In the genomic region with DNA sequence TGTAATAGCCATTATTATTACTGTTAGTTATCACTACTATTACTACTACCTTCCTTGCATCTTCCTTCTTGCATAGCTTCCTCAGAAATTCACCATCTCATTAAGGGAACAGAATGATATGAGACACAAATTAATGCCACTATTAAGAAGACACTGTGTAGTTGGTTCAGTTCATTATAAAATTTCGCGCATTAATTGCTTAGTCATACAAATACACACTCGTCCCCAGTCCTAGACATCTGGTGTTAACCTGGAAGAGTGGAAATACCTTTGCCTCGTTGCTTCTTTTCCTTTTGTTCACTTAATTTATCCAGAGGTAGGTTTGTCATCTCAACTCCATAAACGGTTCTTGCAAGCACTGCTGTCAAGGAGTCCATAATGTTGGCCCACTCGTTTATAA, we compare ENCODE assay signal across 33 cellular contexts.
"Had no signal": no experiment of that assay in that cellular context is flagged by ENCODE, and none has a peak within 500 bp of the region (broad histone marks: within the 10 kb centered on the region; RNA-seq: fewer than 3 reads in every experiment).

No MANE protein-coding gene starts in this region.

- H3K36me3 Mint-ChIP-seq: natural killer cell treated with Interleukin-12 subunit alpha and Interleukin-12 subunit beta and Interleukin-15 and Interleukin-18, amount 100 ng/mL, for 72 hours had no signal

- H3K27ac Mint-ChIP-seq: nephron progenitor cell; progenitor cell of endocrine pancreas; stimulated activated memory B cell treated with anti-CD40 and anti-IgM and Interleukin-4, amounts not matched to agents 10 μg/mL and 1 μg/mL and 100 μg/mL, for 72 hours; stimulated activated naive CD8-positive, alpha-beta T cell treated with anti-CD3 and anti-CD28 coated beads, Interleukin-15, amount 100 ng/mL, for 72 hours had no signal

- DNase-seq: naive thymus-derived CD8-positive, alpha-beta T cell; nephron progenitor cell; nucleus accumbens; ovary; posterior cingulate gyrus; psoas muscle; right cardiac atrium; spleen; stimulated activated CD4-positive, alpha-beta T cell treated with anti-CD3 and anti-CD28 coated beads, Interleukin-12 subunit alpha, Interleukin-12 subunit beta, amount 100 ng/mL, for 4 hours; stimulated activated CD4-positive, alpha-beta T cell treated with anti-CD3 and anti-CD28 coated beads, Interleukin-1b, Interleukin-23, amount 100 ng/mL, for 48 hours; stimulated activated CD4-positive, alpha-beta T cell treated with anti-CD3 and anti-CD28 coated beads, Interleukin-4, amount 100 ng/mL, for 1 hour; stimulated activated CD4-positive, alpha-beta T cell treated with anti-CD3 and anti-CD28 coated beads, Interleukin-4, amount 100 ng/mL, for 4 hours; stimulated activated CD8-positive, alpha-beta memory T cell treated with anti-CD3 and anti-CD28 coated beads, Interleukin-4, amount 100 ng/mL, for 48 hours; stimulated activated naive CD4-positive, alpha-beta T cell; stimulated activated naive CD8-positive, alpha-beta T cell treated with anti-CD3 and anti-CD28 coated beads, Interleukin-15, amount 100 ng/mL, for 72 hours; stimulated activated naive CD8-positive, alpha-beta T cell treated with anti-CD3 and anti-CD28 coated beads, Interleukin-15, Interleukin-2, amounts not matched to agents 100 U/mL and 50 U/mL, for 24 hours; substantia nigra; testis; tibial artery; transverse colon; upper lobe of right lung; uterus had no signal

- H3K4me3 Mint-ChIP-seq: naive thymus-derived CD8-positive, alpha-beta T cell; nephron progenitor cell; neural crest cell; stimulated activated memory B cell treated with anti-CD40 and anti-IgM and Interleukin-4, amounts not matched to agents 10 μg/mL and 1 μg/mL and 100 μg/mL, for 72 hours; stimulated activated naive CD8-positive, alpha-beta T cell treated with anti-CD3 and anti-CD28 coated beads, Interleukin-15, amount 100 ng/mL, for 72 hours; type B pancreatic cell had no signal

- H3K4me1 ChIP-seq: psoas muscle, testis, tibial artery, transverse colon, upper lobe of right lung, uterus had no signal

- ATAC-seq: naive thymus-derived CD8-positive, alpha-beta T cell; natural killer cell treated with Interleukin-12 subunit alpha and Interleukin-12 subunit beta and Interleukin-15 and Interleukin-18, amount 100 ng/mL, for 72 hours; right cardiac atrium; sciatic nerve; stimulated activated memory B cell treated with anti-CD40 and anti-IgM and Interleukin-4, amounts not matched to agents 10 μg/mL and 1 μg/mL and 100 μg/mL, for 72 hours; stimulated activated naive CD8-positive, alpha-beta T cell treated with anti-CD3 and anti-CD28 coated beads, Interleukin-15, amount 100 ng/mL, for 72 hours; stimulated activated naive CD8-positive, alpha-beta T cell treated with anti-CD3 and anti-CD28 coated beads, Interleukin-15, Interleukin-2, amounts not matched to agents 100 U/mL and 50 U/mL, for 24 hours; upper lobe of right lung had no signal

- H3K9me3 Mint-ChIP-seq: naive thymus-derived CD8-positive, alpha-beta T cell; natural killer cell treated with Interleukin-12 subunit alpha and Interleukin-12 subunit beta and Interleukin-15 and Interleukin-18, amount 100 ng/mL, for 72 hours; nephron progenitor cell; neural crest cell; stimulated activated memory B cell treated with anti-CD40 and anti-IgM and Interleukin-4, amounts not matched to agents 10 μg/mL and 1 μg/mL and 100 μg/mL, for 72 hours; stimulated activated naive CD8-positive, alpha-beta T cell treated with anti-CD3 and anti-CD28 coated beads, Interleukin-15, amount 100 ng/mL, for 72 hours; type B pancreatic cell had no signal

- H3K27me3 Mint-ChIP-seq: naive thymus-derived CD8-positive, alpha-beta T cell; natural killer cell treated with Interleukin-12 subunit alpha and Interleukin-12 subunit beta and Interleukin-15 and Interleukin-18, amount 100 ng/mL, for 72 hours; progenitor cell of endocrine pancreas; stimulated activated memory B cell treated with anti-CD40 and anti-IgM and Interleukin-4, amounts not matched to agents 10 μg/mL and 1 μg/mL and 100 μg/mL, for 72 hours; stimulated activated naive CD8-positive, alpha-beta T cell treated with anti-CD3 and anti-CD28 coated beads, Interleukin-15, amount 100 ng/mL, for 72 hours; type B pancreatic cell had no signal

- H3K9me3 ChIP-seq: neutrophil, ovary, psoas muscle, spleen, suprapubic skin, testis, tibial artery, transverse colon, upper lobe of right lung, uterus had no signal

- H3K4me1 Mint-ChIP-seq: neural crest cell; stimulated activated naive CD8-positive, alpha-beta T cell treated with anti-CD3 and anti-CD28 coated beads, Interleukin-15, amount 100 ng/mL, for 72 hours had no signal

- H3K4me2 ChIP-seq: smooth muscle cell had no signal

- H3K27me3 ChIP-seq: neutrophil, ovary, spleen, suprapubic skin, testis, tibial artery, transverse colon, upper lobe of right lung, uterus had no signal

- H3K4me3 ChIP-seq: ovary, psoas muscle, skin epidermis, smooth muscle cell, spleen, suprapubic skin, testis, tibial artery, transverse colon, upper lobe of right lung, uterus had no signal

- H3K36me3 ChIP-seq: ovary, uterus had no signal

- H3K27ac ChIP-seq: neutrophil, ovary, parathyroid adenoma, psoas muscle, skin epidermis, spleen, suprapubic skin, testis, tibial artery, transverse colon, upper lobe of right lung, uterus had no signal
